Comparison of ENCODE assay signal across 9 cellular contexts in genomic region chr2:182866095-182866460, GRCh38. TPM values are rescaled to one million over a fixed set of nuclear protein-coding genes. Genes with fewer than 3 reads are reported as not detected.
DNase-seq lines count a peak whose midpoint lies in the region; ATAC-seq and TF ChIP-seq lines count a peak whose summit lies in the region.
"Had no signal": no experiment of that assay in that cellular context is flagged by ENCODE, and none has a peak within 500 bp of the region (broad histone marks: within the 10 kb centered on the region; RNA-seq: fewer than 3 reads in every experiment).

No MANE protein-coding gene starts in this region.

- H3K4me3 Mint-ChIP-seq in CD8-positive, alpha-beta T cell = peak overlapping the region; percentile 58

- CTCF ChIA-PET in CD8-positive, alpha-beta T cell (lab: Charles Lee) = no interaction called here

- 4 to 5% (median 4%) methylated on average over 19 of the region's 19 CpGs for WGBS in ovary, 3 donors

- intact Hi-C loops in CD8-positive, alpha-beta T cell (cut with DNase I, micrococcal nuclease) = no loop called here
- intact Hi-C loops in ovary (cut with DNase I) = no loop called here

- H3K9me3 Mint-ChIP-seq in CD8-positive, alpha-beta T cell = no peaks in the 10 kb centered on the region

- H3K4me3 ChIP-seq in CD8-positive, alpha-beta T cell (ENCODE audit: low read depth, low read length) = no peak overlapping the region
- H3K4me3 ChIP-seq in SJCRH30 (peak overlapping the region; percentile 71), ovary (peak overlapping the region; percentile 50)

- no peak overlapping the region for H3K27ac ChIP-seq in CD8-positive, alpha-beta T cell (ENCODE audit: low read depth, low read length)
- H3K27ac ChIP-seq in SJCRH30 (no peak overlapping the region), ovary (no peak overlapping the region)

- H3K36me3 Mint-ChIP-seq in CD8-positive, alpha-beta T cell = no peaks in the 10 kb centered on the region

- POLR2A ChIA-PET in CD8-positive, alpha-beta T cell (lab: Charles Lee) = no interaction called here

- H3K27me3 Mint-ChIP-seq in CD8-positive, alpha-beta T cell (ENCODE audit: low read depth) = peaks cover 53% of the 10 kb centered on the region

- peaks cover 2% of the 10 kb centered on the region for H3K4me1 ChIP-seq in CD8-positive, alpha-beta T cell (ENCODE audit: insufficient read depth, low read length)
- H3K4me1 ChIP-seq in SJCRH30 = no peaks in the 10 kb centered on the region
- H3K4me1 ChIP-seq in ovary (ENCODE audit: insufficient read depth) = peaks cover 5% of the 10 kb centered on the region

- H3K27ac Mint-ChIP-seq in CD8-positive, alpha-beta T cell = no peak overlapping the region

- H3K9me3 ChIP-seq in CD8-positive, alpha-beta T cell (ENCODE audit: low read length) = no peaks in the 10 kb centered on the region
- no peaks in the 10 kb centered on the region for H3K9me3 ChIP-seq in SJCRH30 (replicated peaks)
- H3K9me3 ChIP-seq in ovary = no peaks in the 10 kb centered on the region

- peaks cover 8% of the 10 kb centered on the region for H3K27me3 ChIP-seq in CD8-positive, alpha-beta T cell (ENCODE audit: insufficient read depth, low read length)
- H3K27me3 ChIP-seq in SJCRH30 (no peaks in the 10 kb centered on the region), ovary (no peaks in the 10 kb centered on the region)

- no peaks in the 10 kb centered on the region for H3K36me3 ChIP-seq in CD8-positive, alpha-beta T cell (ENCODE audit: insufficient read depth, low read length)
- H3K36me3 ChIP-seq in SJCRH30 (no peaks in the 10 kb centered on the region), ovary (no peaks in the 10 kb centered on the region)

- no peak for TF ChIP-seq EP300 in ovary (IDR thresholded peaks at IDR 0.05)

- no peak for TF ChIP-seq POLR2A in ovary (IDR thresholded peaks at IDR 0.05)

- no peak for DNase-seq in CD8-positive, alpha-beta T cell
- DNase-seq in SJCRH30 (no peak), fibroblast of peridontal ligament (ENCODE audit: extremely low read depth) (peak; percentile 12), ovary (peak in 4 of 5 donors; percentile 13 to 49 (median 30)), ACHN (no peak), NCI-H187 (lab: John Stamatoyannopoulos, UW) (no peak)
- DNase-seq: activated effector memory CD4-positive, alpha-beta T cell treated with anti-CD3 and anti-CD28 coated beads, Interleukin-2, amount 50 U/mL, for 16 hours had no signal

- TF ChIP-seq CTCF in CD8-positive, alpha-beta T cell (IDR thresholded peaks at IDR 0.05) = no peak
- TF ChIP-seq CTCF in ovary (IDR thresholded peaks at IDR 0.05) = no peak

- peaks cover 20% of the 10 kb centered on the region for H3K4me1 Mint-ChIP-seq in CD8-positive, alpha-beta T cell (ENCODE audit: low read depth)

- no peak for ATAC-seq in CD8-positive, alpha-beta T cell
- ATAC-seq in GM19397 (IDR thresholded peaks at IDR 0.05; ENCODE audit: unreplicated experiment) (no peak), GM18858 (IDR thresholded peaks at IDR 0.05; ENCODE audit: unreplicated experiment) (no peak)

- in situ Hi-C loops in ACHN (cut with HindIII; ENCODE audit: low pct_ligation_motif_present, low pct_unique_long_range_greater_than_20kb, low sequenced_read_pairs) = no loop called here

RNA-seq across cellular contexts. Expression of gene FRZB, which starts 0.4 kb away (rescaled TPM):
- total RNA-seq in CD8-positive, alpha-beta T cell = not detected
- 0.35 and 0.49 TPM in 2 replicates for total RNA-seq in SJCRH30 (2014; rRNA removed; shearing (Covaris generic))
- 1 to 10 TPM; 2.8 to 6.3 (median 3.8) TPM for total RNA-seq in ovary
- 10 to 100 TPM; 12.6 to 22.8 TPM for polyA plus RNA-seq in ovary

Comparison
In these comparisons a context has a peak if more than half of its experiments do, and no peak if none do; other contexts are left out.
1. DNase-seq: peak in fibroblast of peridontal ligament (single experiment) and ovary (4 of 5); none in CD8-positive, alpha-beta T cell (0 of 7), SJCRH30 (0 of 2), ACHN (single experiment) and NCI-H187 (0 of 2).